ENCODE assay signal across 31 cellular contexts in the genomic region with DNA sequence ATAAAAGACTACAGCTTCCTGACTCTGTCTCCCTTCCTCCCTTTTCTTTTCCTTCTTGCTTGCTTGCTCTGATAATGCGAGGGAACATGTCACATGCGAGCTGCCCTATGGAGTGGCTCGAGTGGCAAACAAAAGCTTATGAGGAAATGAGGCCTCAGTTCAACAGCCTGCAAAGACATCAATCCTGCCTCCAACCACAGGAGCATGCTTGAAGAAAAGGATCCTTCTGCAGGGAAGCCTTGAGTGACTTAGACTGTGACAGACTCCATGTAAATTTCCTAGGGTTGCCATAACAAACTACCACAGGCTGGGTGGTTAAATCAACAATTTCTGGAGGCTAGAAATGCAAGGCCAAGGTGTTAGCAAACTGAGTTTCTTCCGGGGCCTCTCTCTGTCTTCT.
DNase-seq lines count a peak whose midpoint lies in the region; ATAC-seq, FAIRE-seq and TF ChIP-seq lines count a peak whose summit lies in the region.
"Had no signal": no experiment of that assay in that cellular context is flagged by ENCODE, and none has a peak within 500 bp of the region (broad histone marks: within the 10 kb centered on the region; RNA-seq: fewer than 3 reads in every experiment).

No MANE protein-coding gene starts in this region.

- H3K36me3 Mint-ChIP-seq in GM23338 (ENCODE audit: low read depth) (no peaks in the 10 kb centered on the region), glutamatergic neuron (ENCODE audit: unreplicated experiment) (no peaks in the 10 kb centered on the region), neural progenitor cell (no peaks in the 10 kb centered on the region)

- no peak for FAIRE-seq in HTR-8/SVneo (lab: Jason Lieb, UNC)
- FAIRE-seq: frontal cortex, GM12891 had no signal

- no peaks in the 10 kb centered on the region for H3K9me3 ChIP-seq in neural progenitor cell (ENCODE audit: low read depth)
- no peaks in the 10 kb centered on the region for H3K9me3 ChIP-seq in WERI-Rb-1 (ENCODE audit: severe bottlenecking)
- H3K9me3 ChIP-seq: BE2C, sigmoid colon had no signal

- no peak overlapping the region for H3K27ac ChIP-seq in GM23338 (ENCODE audit: low read depth)
- H3K27ac ChIP-seq in neural progenitor cell: no peak overlapping the region
- H3K27ac ChIP-seq in WERI-Rb-1: no peak overlapping the region
- H3K27ac ChIP-seq: dorsolateral prefrontal cortex, sigmoid colon had no signal

- no peak overlapping the region for H3K9ac ChIP-seq in neural progenitor cell

- TF ChIP-seq CTCF in GM23338 (conservative IDR thresholded peaks at IDR 0.05; ENCODE audit: low read depth in 2 of 2): no peak
- TF ChIP-seq CTCF in glutamatergic neuron (IDR thresholded peaks at IDR 0.05; ENCODE audit: partially characterized antibody, unreplicated experiment): no peak
- TF ChIP-seq CTCF in neural progenitor cell (IDR thresholded peaks at IDR 0.05): no peak
- no peak for TF ChIP-seq CTCF in WERI-Rb-1 (IDR thresholded peaks at IDR 0.05; ENCODE audit: low read depth, low read length)

- H3K4me1 ChIP-seq in GM23338 (ENCODE audit: insufficient read depth) (no peaks in the 10 kb centered on the region), neural progenitor cell (peaks cover 5% of the 10 kb centered on the region)

- H3K4me2 ChIP-seq in GM23338 (no peak overlapping the region), neural progenitor cell (no peak overlapping the region)

- no peak for DNase-seq in GM23338 (ENCODE audit: low spot score)
- peak; percentile 84 for DNase-seq in NCI-H82 (lab: John Stamatoyannopoulos, UW)
- DNase-seq in glutamatergic neuron: no peak
- no peak for DNase-seq in neural progenitor cell (ENCODE audit: low spot score)
- no peak for DNase-seq in WERI-Rb-1
- no peak for DNase-seq in OCI-M2 (lab: John Stamatoyannopoulos, UW; ENCODE audit: unreplicated experiment)
- DNase-seq in NCI-H446 treated with DMSO at 0.1 percent for 48 hours (lab: John Stamatoyannopoulos, UW): no peak
- DNase-seq in HTR-8/SVneo (ENCODE audit: insufficient read length, low spot score): no peak
- DNase-seq: ACHN; activated CD4-positive, alpha-beta T cell treated with anti-CD3 and anti-CD28 coated beads for 36 hours; activated CD8-positive, alpha-beta memory T cell treated with anti-CD3 and anti-CD28 coated beads, Interleukin-2, amount 50 U/mL, for 48 hours; activated CD8-positive, alpha-beta T cell treated with anti-CD3 and anti-CD28 coated beads for 36 hours; activated naive CD4-positive, alpha-beta T cell treated with anti-CD3 and anti-CD28 coated beads for 36 hours; BE2C; cerebellar nuclear complex; dorsolateral prefrontal cortex; IMR-90; left cardiac atrium; mesenchymal stem cell; MV-4-11; NCI-H146; NCI-H446; SHP77 treated with DMSO at 0.1 percent for 48 hours; sigmoid colon; stimulated activated CD4-positive, alpha-beta T cell treated with anti-CD3 and anti-CD28 coated beads, Interleukin-15, amount 100 ng/mL, for 24 hours; stimulated activated CD4-positive, alpha-beta T cell treated with anti-CD3 and anti-CD28 coated beads, Interleukin-4, amount 100 ng/mL, for 4 hours; trophoblast cell had no signal

- H3K27me3 Mint-ChIP-seq in GM23338 (ENCODE audit: insufficient read depth, low read depth, poor library complexity) (no peaks in the 10 kb centered on the region), glutamatergic neuron (ENCODE audit: unreplicated experiment) (no peaks in the 10 kb centered on the region), neural progenitor cell (ENCODE audit: insufficient read depth, low read depth) (no peaks in the 10 kb centered on the region)
- H3K27me3 Mint-ChIP-seq: activated CD4-positive, alpha-beta T cell treated with anti-CD3 and anti-CD28 coated beads for 36 hours; activated CD8-positive, alpha-beta T cell treated with anti-CD3 and anti-CD28 coated beads for 36 hours had no signal

- no peaks in the 10 kb centered on the region for H3F3A ChIP-seq in GM23338 (replicated peaks; ENCODE audit: low read depth)
- no peaks in the 10 kb centered on the region for H3F3A ChIP-seq in neural progenitor cell (ENCODE audit: low read depth)

- H3K4me3 Mint-ChIP-seq in GM23338 (no peak overlapping the region), glutamatergic neuron (ENCODE audit: unreplicated experiment) (no peak overlapping the region), neural progenitor cell (no peak overlapping the region)
- H3K4me3 Mint-ChIP-seq: activated CD4-positive, alpha-beta T cell treated with anti-CD3 and anti-CD28 coated beads for 36 hours; activated CD8-positive, alpha-beta T cell treated with anti-CD3 and anti-CD28 coated beads for 36 hours; activated naive CD4-positive, alpha-beta T cell treated with anti-CD3 and anti-CD28 coated beads for 36 hours; activated T-helper 1 cell treated with anti-CD3 and anti-CD28 coated beads, Interleukin-12 subunit alpha, Interleukin-12 subunit beta, Interleukin-2, Interleukin-4 antibody, amounts not matched to agents 30 ng/mL and 10 ng/mL and 1 ng/mL, durations not matched to agents 14 hours and 24 hours and 36 hours had no signal

- H3K79me2 ChIP-seq in GM23338 (replicated peaks; ENCODE audit: insufficient read depth) (no peaks in the 10 kb centered on the region), neural progenitor cell (ENCODE audit: low read depth) (no peaks in the 10 kb centered on the region)

- H3K9me3 Mint-ChIP-seq in GM23338 (no peaks in the 10 kb centered on the region), glutamatergic neuron (ENCODE audit: unreplicated experiment) (no peaks in the 10 kb centered on the region), neural progenitor cell (no peaks in the 10 kb centered on the region)
- H3K9me3 Mint-ChIP-seq: activated CD8-positive, alpha-beta T cell treated with anti-CD3 and anti-CD28 coated beads for 36 hours; activated naive CD4-positive, alpha-beta T cell treated with anti-CD3 and anti-CD28 coated beads for 36 hours; activated T-helper 1 cell treated with anti-CD3 and anti-CD28 coated beads, Interleukin-12 subunit alpha, Interleukin-12 subunit beta, Interleukin-2, Interleukin-4 antibody, amounts not matched to agents 30 ng/mL and 10 ng/mL and 1 ng/mL, durations not matched to agents 14 hours and 24 hours and 36 hours had no signal

- no peak overlapping the region for H3K4me3 ChIP-seq in GM23338
- no peak overlapping the region for H3K4me3 ChIP-seq in neural progenitor cell
- no peak overlapping the region for H3K4me3 ChIP-seq in WERI-Rb-1 (ENCODE audit: low read depth, low read length)
- H3K4me3 ChIP-seq: dorsolateral prefrontal cortex, sigmoid colon had no signal

- H2AFZ ChIP-seq in GM23338: 0 out of 2 replicates have a peak overlapping the region, but pooled peaks have one; percentile 8
- peak overlapping the region; percentile 83 for H2AFZ ChIP-seq in neural progenitor cell (replicated peaks)

- H3K4me1 Mint-ChIP-seq in GM23338 (peaks cover 4% of the 10 kb centered on the region; the same call in 2 of the 3 replicates), glutamatergic neuron (ENCODE audit: low read depth, unreplicated experiment) (peaks cover 2% of the 10 kb centered on the region), neural progenitor cell (peaks cover 9% of the 10 kb centered on the region)

- H3K36me3 ChIP-seq in GM23338 (ENCODE audit: insufficient read depth): no peaks in the 10 kb centered on the region
- H3K36me3 ChIP-seq in neural progenitor cell: no peaks in the 10 kb centered on the region
- H3K36me3 ChIP-seq in WERI-Rb-1: no peaks in the 10 kb centered on the region
- H3K36me3 ChIP-seq: BE2C, sigmoid colon had no signal

- H4K20me1 ChIP-seq in GM23338 (replicated peaks; ENCODE audit: insufficient read depth): no peaks in the 10 kb centered on the region
- H4K20me1 ChIP-seq in neural progenitor cell (ENCODE audit: low read depth): no peaks in the 10 kb centered on the region

- ATAC-seq in GM23338: peak; percentile 42; the same call in 2 of the 3 replicates
- ATAC-seq: activated CD4-positive, alpha-beta T cell treated with anti-CD3 and anti-CD28 coated beads for 36 hours; activated CD8-positive, alpha-beta T cell treated with anti-CD3 and anti-CD28 coated beads for 36 hours; left cardiac atrium; Panc1 had no signal

- H3K27me3 ChIP-seq in GM23338 (ENCODE audit: insufficient read depth) (no peaks in the 10 kb centered on the region), neural progenitor cell (no peaks in the 10 kb centered on the region), WERI-Rb-1 (ENCODE audit: insufficient read depth, low read depth, severe bottlenecking) (no peaks in the 10 kb centered on the region)
- H3K27me3 ChIP-seq: BE2C, dorsolateral prefrontal cortex, sigmoid colon had no signal

- no peaks in the 10 kb centered on the region for H3K9me2 ChIP-seq in GM23338 (ENCODE audit: insufficient read depth)

- H3K27ac Mint-ChIP-seq in GM23338 (no peak overlapping the region; the same call in 1 of the 2 replicates), glutamatergic neuron (ENCODE audit: unreplicated experiment) (peak overlapping the region; percentile 68), neural progenitor cell (peak overlapping the region; percentile 60)
- H3K27ac Mint-ChIP-seq: activated CD4-positive, alpha-beta T cell treated with anti-CD3 and anti-CD28 coated beads for 36 hours; activated CD8-positive, alpha-beta T cell treated with anti-CD3 and anti-CD28 coated beads for 36 hours; activated naive CD4-positive, alpha-beta T cell treated with anti-CD3 and anti-CD28 coated beads for 36 hours; activated T-helper 1 cell treated with anti-CD3 and anti-CD28 coated beads, Interleukin-12 subunit alpha, Interleukin-12 subunit beta, Interleukin-2, Interleukin-4 antibody, amounts not matched to agents 30 ng/mL and 10 ng/mL and 1 ng/mL, durations not matched to agents 14 hours and 24 hours and 36 hours had no signal
